In the genomic region with DNA sequence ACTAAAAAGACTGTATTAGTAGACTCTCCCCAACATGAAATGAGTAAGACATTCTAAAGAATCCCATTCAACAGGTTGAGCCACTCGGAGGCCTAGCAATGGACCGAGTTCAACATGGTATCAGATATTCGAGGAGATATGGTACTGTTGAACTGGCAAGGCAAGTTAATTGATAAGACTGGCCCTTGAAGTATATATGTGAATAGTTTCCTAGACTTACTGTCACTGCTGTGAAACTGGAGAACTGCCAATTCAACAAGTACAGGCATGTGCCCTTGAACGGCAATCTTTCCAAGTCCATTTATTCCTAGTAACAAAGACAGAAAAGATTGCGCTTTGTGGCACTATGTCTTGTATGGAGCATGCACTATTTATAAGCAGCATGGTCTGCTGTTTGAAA, we compare ENCODE assay signal across 18 cellular contexts. TPM values are rescaled to one million over a fixed set of nuclear protein-coding genes. Genes with fewer than 3 reads are reported as not detected.
A peak's percentile ranks its signal among the peaks of the same experiment; 100 is the strongest.
DNase-seq lines count a peak whose midpoint lies in the region; ATAC-seq, FAIRE-seq and TF ChIP-seq lines count a peak whose summit lies in the region.
"Had no signal": no experiment of that assay in that cellular context is flagged by ENCODE, and none has a peak within 500 bp of the region (broad histone marks: within the 10 kb centered on the region; RNA-seq: fewer than 3 reads in every experiment).

No MANE protein-coding gene starts in this region.

- WGBS in pancreas, 2 donors: 7 to 14% methylated on average over 5 of the region's 5 CpGs

- no peak overlapping the region for H3K27ac ChIP-seq in PC-3 (ENCODE audit: low read length)
- H3K27ac ChIP-seq in foreskin keratinocyte: no peak overlapping the region
- peak overlapping the region in 2 of 4 donors; percentile 20 to 59 for H3K27ac ChIP-seq in pancreas
- H3K27ac ChIP-seq: colonic mucosa, spleen had no signal

- POLR2A ChIA-PET in PC-3 (lab: Charles Lee; ENCODE audit: unreplicated experiment): no interaction called here

- TF ChIP-seq CTCF in PC-3 (conservative IDR thresholded peaks at IDR 0.05; ENCODE audit: low read depth, low read length) (no peak), foreskin keratinocyte (conservative IDR thresholded peaks at IDR 0.05) (no peak), pancreas (IDR thresholded peaks at IDR 0.05) (no peak)

- peaks cover 98% of the 10 kb centered on the region for H3K79me2 ChIP-seq in PC-3 (ENCODE audit: low read length)

- H3K36me3 ChIP-seq in PC-3 (ENCODE audit: low read depth, low read length) (no peaks in the 10 kb centered on the region; the same call in 1 of the 2 replicates), pancreas (no peaks in the 10 kb centered on the region)
- H3K36me3 ChIP-seq: colonic mucosa, spleen had no signal

- H3K4me3 ChIP-seq in PC-3 (ENCODE audit: low read length) (no peak overlapping the region), pancreas (no peak overlapping the region)
- H3K4me3 ChIP-seq: colonic mucosa, GM23338, spleen had no signal

- DNase-seq in EH (ENCODE audit: low read depth): peak; percentile 43
- peak; percentile 37 for DNase-seq in PC-3
- DNase-seq in foreskin keratinocyte: peak in 1 of 2 donors; percentile 72
- DNase-seq in pancreas: peak in 3 of 6 donors; percentile 34 to 64 (median 48)
- DNase-seq in stimulated activated CD4-positive, alpha-beta T cell treated with anti-CD3 and anti-CD28 coated beads, Interleukin-2, amount 100 ng/mL, for 24 hours: no peak
- no peak for DNase-seq in SIG-M5 treated with dmso at 0.1 percent for 504 hours (lab: John Stamatoyannopoulos, UW; ENCODE audit: unreplicated experiment)
- DNase-seq in mesenteric fat pad (ENCODE audit: low spot score): no peak
- DNase-seq: activated naive CD4-positive, alpha-beta T cell treated with anti-CD3 and anti-CD28 coated beads, Interleukin-2, amount 50 U/mL, for 16 hours; colonic mucosa; DMS79 treated with DMSO at 0.1 percent for 48 hours; naive thymus-derived CD8-positive, alpha-beta T cell; NCI-H526 treated with DMSO at 0.1 percent for 48 hours; SHP77 treated with DMSO at 0.1 percent for 48 hours; spleen had no signal

- H4K20me1 ChIP-seq in PC-3 (ENCODE audit: low read length): peaks cover 11% of the 10 kb centered on the region; the same call in 1 of the 2 replicates

- H3K27me3 ChIP-seq in PC-3 (ENCODE audit: low read length) (no peaks in the 10 kb centered on the region), foreskin keratinocyte (no peaks in the 10 kb centered on the region), pancreas (no peaks in the 10 kb centered on the region)
- H3K27me3 ChIP-seq: colonic mucosa had no signal

- FAIRE-seq in pancreas (lab: Jason Lieb, UNC): no peak
- FAIRE-seq: TTC549 had no signal

- H3K9me3 ChIP-seq in PC-3 (ENCODE audit: low read length) (no peaks in the 10 kb centered on the region), pancreas (no peaks in the 10 kb centered on the region)
- H3K9me3 ChIP-seq: colonic mucosa, spleen had no signal

- no peaks in the 10 kb centered on the region for H3K9me2 ChIP-seq in PC-3 (replicated peaks; ENCODE audit: low read length)

- no peak overlapping the region for H3K9ac ChIP-seq in PC-3 (ENCODE audit: low read length)

- no peaks in the 10 kb centered on the region for H3F3A ChIP-seq in PC-3 (ENCODE audit: low read length, unreplicated experiment)

- intact Hi-C loops in PC-3 (cut with micrococcal nuclease): no loop called here
- intact Hi-C loops in pancreas (cut with DNase I): no loop called here

- no peak overlapping the region for H2AFZ ChIP-seq in PC-3 (ENCODE audit: low read length)
- H2AFZ ChIP-seq: GM23338 had no signal

- no TSS peak for BruUV-seq in PC-3 (replicated peaks; lab: Mats Ljungman, UMichigan)

- no peak overlapping the region; the same call in 1 of the 2 replicates for H3K4me2 ChIP-seq in PC-3 (ENCODE audit: low read length)
- H3K4me2 ChIP-seq: GM23338 had no signal

- no peak for ATAC-seq in PC-3
- peak; percentile 58 for ATAC-seq in foreskin keratinocyte
- ATAC-seq in pancreas: peak; percentile 73 to 87 (median 84)
- no peak for ATAC-seq in HG02852 (IDR thresholded peaks at IDR 0.05; ENCODE audit: unreplicated experiment)
- ATAC-seq: GM23338; naive thymus-derived CD8-positive, alpha-beta T cell had no signal

- CTCF ChIA-PET in PC-3 (lab: Charles Lee): interaction anchor here (0.5 kb wide), 1 partner anchor 14 kb away, joined by 3 read pairs; no protein-coding TSS in a partner anchor

- H3K4me1 ChIP-seq in PC-3 (ENCODE audit: insufficient read depth, low read length) (peaks cover 12% of the 10 kb centered on the region), foreskin keratinocyte (peaks cover 5% of the 10 kb centered on the region), pancreas (peaks cover 3 to 49% (median 8%) of the 10 kb centered on the region in 3 donors)
- H3K4me1 ChIP-seq: spleen had no signal

RNA-seq across cellular contexts. Expression of a gene that starts 24.4 kb away (rescaled TPM):
- 91.1 and 92.4 TPM in 2 replicates for total RNA-seq in PC-3 (2014; rRNA removed)
- 288 and 372 TPM in 2 replicates for total RNA-seq in foreskin keratinocyte
- 76.3 and 112 TPM in 2 replicates for polyA plus RNA-seq in foreskin keratinocyte
- total RNA-seq in pancreas: 10 to 100 TPM; 54.8 to 91.6 (median 71.3) TPM
- 10 to 100 TPM; 16.9 to 26.6 TPM for polyA plus RNA-seq in pancreas
- 50.3 TPM for total RNA-seq in mesenteric fat pad
- total RNA-seq: activated CD8-positive, alpha-beta memory T cell treated with anti-CD3 and anti-CD28 coated beads for 36 hours; naive thymus-derived CD8-positive, alpha-beta T cell had no signal
- polyA plus RNA-seq: naive thymus-derived CD8-positive, alpha-beta T cell had no signal

Comparison
In these comparisons a context has a peak if more than half of its experiments do, and no peak if none do; other contexts are left out.
1. DNase-seq: peak in EH (single experiment) and PC-3 (single experiment); none in stimulated activated CD4-positive, alpha-beta T cell treated with anti-CD3 and anti-CD28 coated beads, Interleukin-2, amount 100 ng/mL, for 24 hours (0 of 2), SIG-M5 treated with dmso at 0.1 percent for 504 hours (single experiment) and mesenteric fat pad (single experiment).
2. ATAC-seq: peak in foreskin keratinocyte (single experiment) and pancreas (4 of 4); none in PC-3 (single experiment) and HG02852 (single experiment).